Comparison of ENCODE assay signal across 9 cellular contexts in genomic region chrX:135295238-135295943, GRCh38. TPM values are rescaled to one million over a fixed set of nuclear protein-coding genes. Genes with fewer than 3 reads are reported as not detected.
DNase-seq lines count a peak whose midpoint lies in the region; ATAC-seq and TF ChIP-seq lines count a peak whose summit lies in the region.
"Had no signal": no experiment of that assay in that cellular context is flagged by ENCODE, and none has a peak within 500 bp of the region (broad histone marks: within the 10 kb centered on the region; RNA-seq: fewer than 3 reads in every experiment).

No MANE protein-coding gene starts in this region.

- 6 to 9% methylated on average over 24 to 26 of the region's 26 CpGs for WGBS in ectodermal cell, 2 experiments

- ATAC-seq in GM18868 (IDR thresholded peaks at IDR 0.05; ENCODE audit: unreplicated experiment) (peak; percentile 99), HG03097 (IDR thresholded peaks at IDR 0.05; ENCODE audit: low FRiP score, unreplicated experiment) (peak; percentile 92)

- H3K27ac ChIP-seq in ectodermal cell (ENCODE audit: insufficient read depth, low read depth, low read length, poor library complexity, severe bottlenecking) (no peak overlapping the region), OCI-LY7 (ENCODE audit: low read depth, low read length, poor library complexity, severe bottlenecking) (no peak overlapping the region)

- H3K4me1 ChIP-seq in ectodermal cell (ENCODE audit: control insufficient read depth, insufficient read depth, low read length) (no peaks in the 10 kb centered on the region), OCI-LY7 (ENCODE audit: insufficient read depth, low read length, poor library complexity, severe bottlenecking) (no peaks in the 10 kb centered on the region)

- H3K4me3 ChIP-seq in ectodermal cell (ENCODE audit: insufficient read depth, low read depth, low read length) = peak overlapping the region; percentile 31
- H3K4me3 ChIP-seq in OCI-LY7 (ENCODE audit: low read depth, low read length, poor library complexity, severe bottlenecking) = no peak overlapping the region

- no peaks in the 10 kb centered on the region for H4K20me1 ChIP-seq in OCI-LY7 (ENCODE audit: insufficient read depth, low read length)

- no peaks in the 10 kb centered on the region for H3K9me3 ChIP-seq in ectodermal cell (ENCODE audit: control insufficient read depth, low read length)
- no peaks in the 10 kb centered on the region for H3K9me3 ChIP-seq in OCI-LY7 (ENCODE audit: low read length)

- no peaks in the 10 kb centered on the region for H3K9me2 ChIP-seq in OCI-LY7 (ENCODE audit: insufficient read depth, low read length)

- H3K4me2 ChIP-seq in OCI-LY7 (ENCODE audit: low read length) = no peak overlapping the region

- no peaks in the 10 kb centered on the region for H3K79me2 ChIP-seq in OCI-LY7 (ENCODE audit: insufficient read depth, low read depth, low read length)

- no peaks in the 10 kb centered on the region for H3K27me3 ChIP-seq in ectodermal cell (ENCODE audit: control insufficient read depth, insufficient read depth, low read length, poor library complexity, severe bottlenecking)

- intact Hi-C loops in OCI-LY7 (cut with micrococcal nuclease; ENCODE audit: unreplicated experiment) = no loop called here

- POLR2A ChIA-PET in OCI-LY7 (lab: Charles Lee) = no interaction called here

- no peak for TF ChIP-seq CTCF in OCI-LY7 (conservative IDR thresholded peaks at IDR 0.05; ENCODE audit: low read length)

- CTCF ChIA-PET in OCI-LY7 (lab: Charles Lee; ENCODE audit: unreplicated experiment) = no interaction called here

- no peaks in the 10 kb centered on the region for H3K36me3 ChIP-seq in ectodermal cell (ENCODE audit: control insufficient read depth, insufficient read depth, low read length)
- H3K36me3 ChIP-seq in OCI-LY7 (ENCODE audit: insufficient read depth, low read length) = no peaks in the 10 kb centered on the region

- no peak overlapping the region for H2AFZ ChIP-seq in OCI-LY7 (ENCODE audit: low read length)

- DNase-seq in activated CD4-positive, alpha-beta T cell treated with anti-CD3 and anti-CD28 coated beads, Interleukin-2, amount 50 U/mL, for 24 hours (ENCODE audit: low read depth in 1 of 2, low spot score in 1 of 2) = peak; percentile 32 to 41
- peak; percentile 3 for DNase-seq in middle frontal gyrus (ENCODE audit: extremely low spot score, low spot score)
- peak; percentile 33 for DNase-seq in stimulated activated CD8-positive, alpha-beta memory T cell treated with anti-CD3 and anti-CD28 coated beads, Interleukin-4, amount 100 ng/mL, for 24 hours (ENCODE audit: low read depth)
- no peak for DNase-seq in LoVo (ENCODE audit: low spot score)
- DNase-seq in OCI-LY7 (ENCODE audit: low spot score) = no peak

- BruUV-seq in OCI-LY7 (replicated peaks; lab: Mats Ljungman, UMichigan) = no TSS peak

RNA-seq across cellular contexts. Expression of gene ETDC, which starts 13.9 kb away (rescaled TPM):
- not detected for polyA plus RNA-seq in ectodermal cell (2013, experiment 1 of 4)
- not detected for polyA plus RNA-seq in ectodermal cell (2013, experiment 2 of 4)
- not detected for polyA plus RNA-seq in ectodermal cell (2013, experiment 3 of 4)
- not detected for polyA plus RNA-seq in ectodermal cell (2013, experiment 4 of 4)
- not detected in 2 replicates for total RNA-seq in OCI-LY7 (2014; rRNA removed; shearing (Covaris generic))
- not detected in 2 replicates for total RNA-seq in OCI-LY7 (2022)
- polyA plus RNA-seq: adipose tissue had no signal

RNA-seq across cellular contexts. Expression of gene ETDA, which starts 43.5 kb away (rescaled TPM):
- polyA plus RNA-seq in ectodermal cell (2013, experiment 1 of 4) = not detected
- polyA plus RNA-seq in ectodermal cell (2013, experiment 2 of 4) = not detected
- polyA plus RNA-seq in ectodermal cell (2013, experiment 3 of 4) = not detected
- not detected for polyA plus RNA-seq in ectodermal cell (2013, experiment 4 of 4)
- not detected in 2 replicates for total RNA-seq in OCI-LY7 (2014; rRNA removed; shearing (Covaris generic))
- not detected in 2 replicates for total RNA-seq in OCI-LY7 (2022)
- polyA plus RNA-seq: adipose tissue had no signal

RNA-seq across cellular contexts. Expression of gene ZNF75D, which starts 48.5 kb away (rescaled TPM):
- 7.9 TPM for polyA plus RNA-seq in ectodermal cell (2013, experiment 1 of 4)
- 7.5 TPM for polyA plus RNA-seq in ectodermal cell (2013, experiment 2 of 4)
- 6.2 TPM for polyA plus RNA-seq in ectodermal cell (2013, experiment 3 of 4)
- polyA plus RNA-seq in ectodermal cell (2013, experiment 4 of 4) = 6.5 TPM
- 7.4 and 8.0 TPM in 2 replicates for total RNA-seq in OCI-LY7 (2014; rRNA removed; shearing (Covaris generic))
- 6.3 and 6.8 TPM in 2 replicates for total RNA-seq in OCI-LY7 (2022)

RNA-seq across cellular contexts. Expression of gene ZNF449, which starts 49.2 kb away (rescaled TPM):
- 10.5 TPM for polyA plus RNA-seq in ectodermal cell (2013, experiment 1 of 4)
- 12.7 TPM for polyA plus RNA-seq in ectodermal cell (2013, experiment 2 of 4)
- 9.0 TPM for polyA plus RNA-seq in ectodermal cell (2013, experiment 3 of 4)
- polyA plus RNA-seq in ectodermal cell (2013, experiment 4 of 4) = 10.6 TPM
- total RNA-seq in OCI-LY7 (2014; rRNA removed; shearing (Covaris generic)) = 3.3 and 3.7 TPM in 2 replicates
- total RNA-seq in OCI-LY7 (2022) = 3.9 and 4.5 TPM in 2 replicates

Comparison
In these comparisons a context has a peak if more than half of its experiments do, and no peak if none do; other contexts are left out.
1. DNase-seq: peak in activated CD4-positive, alpha-beta T cell treated with anti-CD3 and anti-CD28 coated beads, Interleukin-2, amount 50 U/mL, for 24 hours (2 of 2), middle frontal gyrus (single experiment) and stimulated activated CD8-positive, alpha-beta memory T cell treated with anti-CD3 and anti-CD28 coated beads, Interleukin-4, amount 100 ng/mL, for 24 hours (single experiment); none in LoVo (single experiment) and OCI-LY7 (single experiment).